ENCODE assay signal across 23 cellular contexts in genomic region chr7:22948770-22949169, GRCh38.
"Had no signal": no experiment of that assay in that cellular context is flagged by ENCODE, and none has a peak within 500 bp of the region (broad histone marks: within the 10 kb centered on the region; RNA-seq: fewer than 3 reads in every experiment).

No MANE protein-coding gene starts in this region.

- FAIRE-seq: bronchial epithelial cell had no signal

- H3K9me3 ChIP-seq: MG63, Peyer's patch, SJSA1 had no signal

- H3K4me1 ChIP-seq: Peyer's patch, SJSA1 had no signal

- DNase-seq: activated CD4-positive, alpha-beta T cell treated with anti-CD3 and anti-CD28 coated beads for 4 hours; activated CD8-positive, alpha-beta memory T cell treated with anti-CD3 and anti-CD28 coated beads, Interleukin-2, amount 50 U/mL, for 4 hours; activated CD8-positive, alpha-beta T cell treated with anti-CD3 and anti-CD28 coated beads for 36 hours; activated gamma-delta T cell treated with Interleukin-2 at 50 U/mL for 16 hours; activated T-cell treated with anti-CD3 and anti-CD28 coated beads, Interleukin-2, amount 50 U/mL, for 72 hours; aorta; MG63; MV-4-11; NCI-H1092 treated with DMSO at 0.1 percent for 48 hours; NCI-H1417 treated with DMSO at 0.1 percent for 48 hours; NCI-H187; NCI-H2081; NCI-H510A treated with DMSO at 0.1 percent for 48 hours; Peyer's patch; Right ventricle myocardium superior; SW 1271 had no signal

- ATAC-seq: activated CD4-positive, CD25-positive, alpha-beta regulatory T cell treated with anti-CD3 and anti-CD28 coated beads, Interleukin-2, amount 50 U/mL, for 24 hours; activated CD8-positive, alpha-beta T cell treated with anti-CD3 and anti-CD28 coated beads for 36 hours; activated T-cell treated with anti-CD3 and anti-CD28 coated beads, Interleukin-2, amount 50 U/mL, for 72 hours; SK-N-SH treated with all-trans-retinoic acid at 6 μM for 48 hours had no signal

- H3K9me3 Mint-ChIP-seq: activated CD8-positive, alpha-beta T cell treated with anti-CD3 and anti-CD28 coated beads for 36 hours; activated naive CD4-positive, alpha-beta T cell treated with anti-CD3 and anti-CD28 coated beads, Interleukin-2, amount 50 U/mL, for 24 hours; activated T-cell treated with anti-CD3 and anti-CD28 coated beads, Interleukin-2, amount 50 U/mL, for 72 hours; activated T-helper 2 cell treated with anti-CD3 and anti-CD28 coated beads, Interferon-gamma antibody, Interleukin-2, Interleukin-4, amounts not matched to agents 10 μg/mL and 5 μg/mL and 100 μg/mL, durations not matched to agents 14 hours and 24 hours and 36 hours had no signal

- H3K27ac Mint-ChIP-seq: activated CD8-positive, alpha-beta T cell treated with anti-CD3 and anti-CD28 coated beads for 36 hours; activated naive CD4-positive, alpha-beta T cell treated with anti-CD3 and anti-CD28 coated beads, Interleukin-2, amount 50 U/mL, for 24 hours; activated T-cell treated with anti-CD3 and anti-CD28 coated beads, Interleukin-2, amount 50 U/mL, for 72 hours; activated T-helper 2 cell treated with anti-CD3 and anti-CD28 coated beads, Interferon-gamma antibody, Interleukin-2, Interleukin-4, amounts not matched to agents 10 μg/mL and 5 μg/mL and 100 μg/mL, durations not matched to agents 14 hours and 24 hours and 36 hours had no signal

- H3K27ac ChIP-seq: Peyer's patch, RWPE1, SJSA1 had no signal

- H3K27me3 Mint-ChIP-seq: activated CD8-positive, alpha-beta T cell treated with anti-CD3 and anti-CD28 coated beads for 36 hours; activated naive CD4-positive, alpha-beta T cell treated with anti-CD3 and anti-CD28 coated beads, Interleukin-2, amount 50 U/mL, for 24 hours had no signal

- H3K4me1 Mint-ChIP-seq: activated naive CD4-positive, alpha-beta T cell treated with anti-CD3 and anti-CD28 coated beads, Interleukin-2, amount 50 U/mL, for 24 hours had no signal

- H3K36me3 ChIP-seq: SJSA1 had no signal

- H3K27me3 ChIP-seq: MG63, Peyer's patch, SJSA1 had no signal

- H3K4me3 ChIP-seq: MG63, Peyer's patch, SJSA1 had no signal

- H3K4me3 Mint-ChIP-seq: activated CD8-positive, alpha-beta T cell treated with anti-CD3 and anti-CD28 coated beads for 36 hours; activated naive CD4-positive, alpha-beta T cell treated with anti-CD3 and anti-CD28 coated beads, Interleukin-2, amount 50 U/mL, for 24 hours; activated T-cell treated with anti-CD3 and anti-CD28 coated beads, Interleukin-2, amount 50 U/mL, for 72 hours had no signal
